2 cellular contexts compared by ENCODE assay signal in the genomic region with DNA sequence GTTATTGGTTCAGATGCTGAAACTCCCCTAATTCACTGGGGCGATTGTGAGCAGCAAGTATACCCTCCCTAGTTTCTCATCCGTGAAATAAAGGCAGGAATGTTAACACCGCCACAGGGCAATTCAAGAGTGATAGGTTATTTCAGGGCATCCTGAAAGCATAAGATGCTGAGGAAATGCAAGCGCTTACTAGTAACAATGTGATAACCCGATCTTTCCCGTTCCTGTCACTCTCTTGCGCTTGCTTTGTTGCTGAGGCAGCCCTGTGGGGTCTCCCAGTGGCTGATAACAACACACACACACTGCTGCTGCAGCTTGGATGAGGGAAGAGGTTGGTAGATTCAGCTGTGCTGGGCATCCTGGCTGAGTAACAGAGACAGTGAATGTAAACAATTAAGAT.
A peak's percentile ranks its signal among the peaks of the same experiment; 100 is the strongest.
TF ChIP-seq lines count a peak whose summit lies in the region.

No MANE protein-coding gene starts in this region.

TF ChIP-seq in H1, 55 proteins besides CTCF, POLR2A, EP300 and RAD21:
- TF ChIP-seq TAF7 (optimal IDR thresholded peaks at IDR 0.05; ENCODE audit: borderline replicate concordance, low read depth, low read length) (no peak), SRF (IDR thresholded peaks at IDR 0.05; ENCODE audit: low read depth, low read length) (no peak), CBX8 (IDR thresholded peaks at IDR 0.05; ENCODE audit: borderline replicate concordance, low read depth, low read length) (no peak), KDM1A (IDR thresholded peaks at IDR 0.05; ENCODE audit: borderline replicate concordance, low read length) (no peak), GABPA (IDR thresholded peaks at IDR 0.05; ENCODE audit: borderline replicate concordance, insufficient read depth, low read length) (no peak), SP1 (IDR thresholded peaks at IDR 0.05; ENCODE audit: low read depth, low read length) (no peak), BRCA1 (IDR thresholded peaks at IDR 0.05; ENCODE audit: low read depth, low read length) (no peak), SP4 (IDR thresholded peaks at IDR 0.05; ENCODE audit: low read length) (no peak), TAF1 (IDR thresholded peaks at IDR 0.05; ENCODE audit: low read depth, low read length) (no peak), CREB1 (IDR thresholded peaks at IDR 0.05) (no peak), EGR1 (IDR thresholded peaks at IDR 0.05; ENCODE audit: borderline replicate concordance, low read depth, low read length) (no peak)
- TF ChIP-seq, protein P1, sequence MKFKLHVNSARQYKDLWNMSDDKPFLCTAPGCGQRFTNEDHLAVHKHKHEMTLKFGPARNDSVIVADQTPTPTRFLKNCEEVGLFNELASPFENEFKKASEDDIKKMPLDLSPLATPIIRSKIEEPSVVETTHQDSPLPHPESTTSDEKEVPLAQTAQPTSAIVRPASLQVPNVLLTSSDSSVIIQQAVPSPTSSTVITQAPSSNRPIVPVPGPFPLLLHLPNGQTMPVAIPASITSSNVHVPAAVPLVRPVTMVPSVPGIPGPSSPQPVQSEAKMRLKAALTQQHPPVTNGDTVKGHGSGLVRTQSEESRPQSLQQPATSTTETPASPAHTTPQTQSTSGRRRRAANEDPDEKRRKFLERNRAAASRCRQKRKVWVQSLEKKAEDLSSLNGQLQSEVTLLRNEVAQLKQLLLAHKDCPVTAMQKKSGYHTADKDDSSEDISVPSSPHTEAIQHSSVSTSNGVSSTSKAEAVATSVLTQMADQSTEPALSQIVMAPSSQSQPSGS (IDR thresholded peaks at IDR 0.05; ENCODE audit: low read length) = no peak

TF ChIP-seq in neural cell, 6 proteins besides CTCF, POLR2A, EP300 and RAD21:
- TF ChIP-seq SMC3 (conservative IDR thresholded peaks at IDR 0.05; ENCODE audit: poor library complexity) (peak; percentile 80), TAF1 (IDR thresholded peaks at IDR 0.05; ENCODE audit: low read depth) (no peak), MXI1 (conservative IDR thresholded peaks at IDR 0.05; ENCODE audit: poor library complexity, severe bottlenecking) (no peak), POLR2AphosphoS5 (IDR thresholded peaks at IDR 0.05) (peak; percentile 87)
